Comparison of ENCODE assay signal across 18 cellular contexts in genomic region chr2:16682431-16683130, GRCh38. TPM values are rescaled to one million over a fixed set of nuclear protein-coding genes. Genes with fewer than 3 reads are reported as not detected.
DNase-seq lines count a peak whose midpoint lies in the region; ATAC-seq and TF ChIP-seq lines count a peak whose summit lies in the region.
"Had no signal": no experiment of that assay in that cellular context is flagged by ENCODE, and none has a peak within 500 bp of the region (broad histone marks: within the 10 kb centered on the region; RNA-seq: fewer than 3 reads in every experiment).

No MANE protein-coding gene starts in this region.

- no peak for TF ChIP-seq POLR2A in uterus (IDR thresholded peaks at IDR 0.05)

- no peak for DNase-seq in left cardiac atrium
- no peak for DNase-seq in right atrium auricular region (ENCODE audit: low spot score)
- no peak for DNase-seq in left lung
- DNase-seq in posterior cingulate gyrus, result peak in 7 of 10 donors; percentile 45 to 88 (median 59)
- DNase-seq in uterus, result peak; percentile 19 to 41
- no peak for DNase-seq in DMS153 treated with DMSO at 0.1 percent for 48 hours (lab: John Stamatoyannopoulos, UW; ENCODE audit: unreplicated experiment)
- no peak for DNase-seq in HUDEP-2 (lab: John Stamatoyannopoulos, UW; ENCODE audit: unreplicated experiment in 76 of 76)
- DNase-seq in BE2C, result no peak
- DNase-seq: C1 segment of cervical spinal cord, DND-41, MV-4-11, NCI-H1417 treated with DMSO at 0.1 percent for 48 hours, NCI-H1930, NCI-H2171, NCI-H446 treated with DMSO at 0.1 percent for 48 hours, NCI-H748 treated with DMSO at 0.1 percent for 48 hours had no signal

- H3K9me3 ChIP-seq in right atrium auricular region (peaks cover 0 to 12% of the 10 kb centered on the region in 2 donors), left lung (peaks cover 0 to 8% of the 10 kb centered on the region in 2 donors), uterus (peaks cover 0 to 5% of the 10 kb centered on the region in 2 donors), BE2C (no peaks in the 10 kb centered on the region)

- H3K4me1 ChIP-seq in right atrium auricular region, result no peaks in the 10 kb centered on the region
- no peaks in the 10 kb centered on the region for H3K4me1 ChIP-seq in left lung
- H3K4me1 ChIP-seq in uterus, result no peaks in the 10 kb centered on the region
- no peaks in the 10 kb centered on the region for H3K4me1 ChIP-seq in BE2C

- H3K27ac ChIP-seq in right atrium auricular region (no peak overlapping the region), left lung (no peak overlapping the region), uterus (no peak overlapping the region)

- no peaks in the 10 kb centered on the region for H3K27me3 ChIP-seq in right atrium auricular region
- no peaks in the 10 kb centered on the region for H3K27me3 ChIP-seq in left lung
- H3K27me3 ChIP-seq in uterus, result no peaks in the 10 kb centered on the region
- peaks cover 2% of the 10 kb centered on the region; the same call in 1 of the 2 replicates for H3K27me3 ChIP-seq in BE2C

- ATAC-seq in left cardiac atrium (peak; percentile 41 to 85), left lung (peak; percentile 52)
- ATAC-seq: GM23338 had no signal

- TF ChIP-seq CTCF in right atrium auricular region (IDR thresholded peaks at IDR 0.05) (no peak), left lung (IDR thresholded peaks at IDR 0.05) (no peak), uterus (IDR thresholded peaks at IDR 0.05) (no peak), BE2C (IDR thresholded peaks at IDR 0.05; ENCODE audit: low read depth, low read length) (no peak)

- H3K36me3 ChIP-seq in right atrium auricular region, result no peaks in the 10 kb centered on the region
- H3K36me3 ChIP-seq in left lung, result no peaks in the 10 kb centered on the region
- H3K36me3 ChIP-seq in uterus, result no peaks in the 10 kb centered on the region
- no peaks in the 10 kb centered on the region for H3K36me3 ChIP-seq in BE2C

- intact Hi-C loops in left cardiac atrium (cut with DNase I) (no loop called here), left lung (cut with DNase I) (no loop called here), posterior cingulate gyrus (cut with DNase I) (no loop called here), uterus (cut with DNase I; ENCODE audit: low total_unique reads) (no loop called here)

- H3K4me3 ChIP-seq in right atrium auricular region, result no peak overlapping the region
- no peak overlapping the region for H3K4me3 ChIP-seq in left lung
- no peak overlapping the region for H3K4me3 ChIP-seq in uterus
- H3K4me3 ChIP-seq in BE2C (ENCODE audit: low read depth, low read length), result no peak overlapping the region
- H3K4me3 ChIP-seq: GM12878, GM23338 had no signal

RNA-seq across cellular contexts. Expression of gene CYRIA, which starts 16.9 kb away (rescaled TPM):
- total RNA-seq in left cardiac atrium, result 1 to 10 TPM; 4.9 to 7.2 TPM
- 1 to 10 TPM; 1.7 to 2.8 TPM for total RNA-seq in right atrium auricular region
- 10 to 100 TPM; 20.3 to 21.3 TPM for total RNA-seq in left lung
- 10 to 100 TPM in 1 of 4 donors, 1 to 10 TPM in 3; 4.4 to 29.6 (median 8.1) TPM for total RNA-seq in uterus
- polyA plus RNA-seq in BE2C (2012; ENCODE audit: insufficient read depth, insufficient read length, low read depth), result 0.66 TPM

Comparison
In these comparisons a context has a peak if more than half of its experiments do, and no peak if none do; other contexts are left out.
1. DNase-seq: peak in posterior cingulate gyrus (7 of 10) and uterus (2 of 2); none in left cardiac atrium (single experiment), right atrium auricular region (single experiment), left lung (0 of 2), DMS153 treated with DMSO at 0.1 percent for 48 hours (single experiment), HUDEP-2 (0 of 76) and BE2C (single experiment).